14 cellular contexts compared by ENCODE assay signal in the genomic region with DNA sequence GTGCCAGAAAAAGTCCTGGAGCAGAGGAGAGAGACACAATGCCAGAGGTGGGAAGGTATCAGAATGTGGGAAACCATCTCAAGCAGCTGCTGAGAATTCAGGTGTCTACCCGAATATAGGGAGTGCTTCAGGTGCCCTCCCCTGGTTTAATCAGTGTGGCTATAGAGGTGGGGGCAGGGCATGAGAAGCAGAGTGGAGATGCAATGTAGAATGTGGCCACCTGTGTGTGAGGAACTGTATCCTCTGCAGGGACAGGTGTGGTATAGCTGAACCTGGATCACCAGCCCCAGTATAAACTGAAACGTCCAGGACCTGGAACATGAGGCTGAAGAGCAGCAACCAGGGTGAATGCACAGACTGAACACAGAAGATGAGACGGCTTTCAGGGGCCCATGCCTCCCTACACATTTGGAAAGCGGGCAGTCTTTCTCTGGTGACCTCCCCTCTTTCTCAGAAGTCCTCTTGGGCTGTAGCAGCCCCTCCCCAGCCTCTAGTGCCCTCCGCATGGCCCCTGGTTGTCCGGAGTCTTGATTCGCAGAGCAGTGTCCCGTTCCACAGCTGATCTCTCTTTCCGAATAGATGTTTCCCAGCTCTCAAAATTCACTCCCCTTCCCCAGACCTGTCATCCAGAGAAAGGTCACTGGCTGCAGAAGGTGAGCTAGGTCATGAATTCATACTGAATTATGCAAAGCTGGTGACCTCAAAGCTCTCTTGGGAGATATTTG.
DNase-seq lines count a peak whose midpoint lies in the region; ATAC-seq and TF ChIP-seq lines count a peak whose summit lies in the region.
"Had no signal": no experiment of that assay in that cellular context is flagged by ENCODE, and none has a peak within 500 bp of the region (broad histone marks: within the 10 kb centered on the region; RNA-seq: fewer than 3 reads in every experiment).

No MANE protein-coding gene starts in this region.

- H3K4me3 ChIP-seq in right atrium auricular region (no peak overlapping the region), esophagus muscularis mucosa (no peak overlapping the region)
- H3K4me3 ChIP-seq: BLaER1 treated with 17β-estradiol and CSF1 and Interleukin-3, amounts not matched to agents 10 nM and 100 nM had no signal

- intact Hi-C loops in left ventricle myocardium superior (cut with micrococcal nuclease) (no loop called here), esophagus muscularis mucosa (cut with DNase I) (no loop called here), head of caudate nucleus (cut with DNase I) (no loop called here)

- H3K4me1 ChIP-seq in right atrium auricular region (no peaks in the 10 kb centered on the region), esophagus muscularis mucosa (no peaks in the 10 kb centered on the region)

- TF ChIP-seq CTCF in right atrium auricular region (IDR thresholded peaks at IDR 0.05), result no peak
- TF ChIP-seq CTCF in esophagus muscularis mucosa (IDR thresholded peaks at IDR 0.05), result no peak
- TF ChIP-seq CTCF in osteocyte (IDR thresholded peaks at IDR 0.05), result no peak

- no peaks in the 10 kb centered on the region for H3K9me3 Mint-ChIP-seq in osteocyte (ENCODE audit: unreplicated experiment)
- H3K9me3 Mint-ChIP-seq: CD4-positive, CD25-positive, alpha-beta regulatory T cell had no signal

- H3K36me3 ChIP-seq in right atrium auricular region, result no peaks in the 10 kb centered on the region
- no peaks in the 10 kb centered on the region for H3K36me3 ChIP-seq in esophagus muscularis mucosa
- H3K36me3 ChIP-seq: BLaER1 treated with 17β-estradiol and CSF1 and Interleukin-3, amounts not matched to agents 10 nM and 100 nM had no signal

- ATAC-seq in left ventricle myocardium superior (no peak), GM21526 (IDR thresholded peaks at IDR 0.05; ENCODE audit: low FRiP score, unreplicated experiment) (no peak)
- ATAC-seq: HCT116 had no signal

- no peaks in the 10 kb centered on the region for H3K36me3 Mint-ChIP-seq in osteocyte (ENCODE audit: unreplicated experiment)
- H3K36me3 Mint-ChIP-seq: CD4-positive, CD25-positive, alpha-beta regulatory T cell had no signal

- no peak overlapping the region for H3K27ac Mint-ChIP-seq in osteocyte (ENCODE audit: unreplicated experiment)

- no peak for TF ChIP-seq POLR2A in esophagus muscularis mucosa (IDR thresholded peaks at IDR 0.05; ENCODE audit: low read depth)

- no peak overlapping the region for H3K27ac ChIP-seq in right atrium auricular region
- H3K27ac ChIP-seq in esophagus muscularis mucosa (replicated peaks in 1 of 4), result no peak overlapping the region
- H3K27ac ChIP-seq: 22Rv1; BLaER1 treated with 17β-estradiol and CSF1 and Interleukin-3, amounts not matched to agents 10 nM and 100 nM had no signal

- DNase-seq in right atrium auricular region (ENCODE audit: low spot score) (peak; percentile 44), left ventricle myocardium superior (no peak), esophagus muscularis mucosa (ENCODE audit: extremely low spot score) (peak; percentile 77), osteocyte (ENCODE audit: extremely low spot score, unreplicated experiment) (peak; percentile 59), KG1 (lab: John Stamatoyannopoulos, UW) (no peak), head of caudate nucleus (no peak)
- DNase-seq: AML-193; CD4-positive, CD25-positive, alpha-beta regulatory T cell; DMS53; GF-D8 had no signal

- WGBS in esophagus muscularis mucosa, result 86% methylated on average over 9 of the region's 9 CpGs

- no peak overlapping the region for H3K4me3 Mint-ChIP-seq in osteocyte (ENCODE audit: unreplicated experiment)
- H3K4me3 Mint-ChIP-seq: CD4-positive, CD25-positive, alpha-beta regulatory T cell had no signal

- no peaks in the 10 kb centered on the region for H3K4me1 Mint-ChIP-seq in osteocyte (ENCODE audit: unreplicated experiment)
- H3K4me1 Mint-ChIP-seq: CD4-positive, CD25-positive, alpha-beta regulatory T cell had no signal

- no peak for TF ChIP-seq EP300 in esophagus muscularis mucosa (IDR thresholded peaks at IDR 0.05)

- H3K27me3 Mint-ChIP-seq in osteocyte (ENCODE audit: unreplicated experiment), result peaks cover 41% of the 10 kb centered on the region

- no peaks in the 10 kb centered on the region for H3K9me3 ChIP-seq in right atrium auricular region
- no peaks in the 10 kb centered on the region for H3K9me3 ChIP-seq in esophagus muscularis mucosa
- H3K9me3 ChIP-seq: BLaER1 treated with 17β-estradiol and CSF1 and Interleukin-3, amounts not matched to agents 10 nM and 100 nM had no signal

- H3K27me3 ChIP-seq in right atrium auricular region (no peaks in the 10 kb centered on the region), esophagus muscularis mucosa (peaks cover 0 to 8% (median 0%) of the 10 kb centered on the region in 4 donors)
- H3K27me3 ChIP-seq: BLaER1 treated with 17β-estradiol and CSF1 and Interleukin-3, amounts not matched to agents 10 nM and 100 nM had no signal

Comparison
In these comparisons a context has a peak if more than half of its experiments do, and no peak if none do; other contexts are left out.
1. DNase-seq: peak in right atrium auricular region (single experiment), esophagus muscularis mucosa (single experiment) and osteocyte (single experiment); none in left ventricle myocardium superior (single experiment), KG1 (single experiment) and head of caudate nucleus (0 of 42).